20 cellular contexts compared by ENCODE assay signal in the genomic region with DNA sequence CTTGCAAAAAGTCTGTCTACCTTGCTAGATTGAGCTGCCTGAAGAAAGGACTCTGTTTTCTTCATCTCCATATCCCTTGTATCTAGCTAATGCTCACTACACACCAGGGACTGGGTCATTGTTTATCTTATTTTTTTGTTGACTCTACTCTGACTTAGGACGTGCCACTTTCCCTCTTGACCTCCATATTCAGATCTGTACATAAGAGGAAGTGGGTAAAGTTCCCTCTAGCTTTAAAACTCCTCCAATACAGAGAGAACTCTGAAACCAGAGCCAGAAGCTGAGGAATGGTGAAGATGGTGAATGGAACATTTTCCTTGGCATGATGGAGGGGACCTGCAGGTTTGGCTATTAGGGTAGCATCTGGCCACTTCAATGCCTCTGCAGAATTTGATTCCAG.
"Had no signal": no experiment of that assay in that cellular context is flagged by ENCODE, and none has a peak within 500 bp of the region (broad histone marks: within the 10 kb centered on the region; RNA-seq: fewer than 3 reads in every experiment).

No MANE protein-coding gene starts in this region.

- H3K27ac ChIP-seq: SJSA1, SK-N-MC had no signal

- H3K4me3 ChIP-seq: MG63, SJSA1, SK-N-MC had no signal

- ATAC-seq: Panc1, PC-3, Right ventricle myocardium inferior had no signal

- DNase-seq: KBM-7, MG63, NCI-H1092 treated with DMSO at 0.1 percent for 48 hours, NCI-H1436, NCI-H187, NCI-H2029, NCI-H2081 treated with DMSO at 0.1 percent for 48 hours, NCI-H2171, NCI-H226, NCI-H446, NCI-H510A, NCI-H524 treated with DMSO at 0.1 percent for 48 hours, NCI-H69, NCI-H774, PC-3, SIG-M5 had no signal

- H3K27me3 ChIP-seq: MG63, SJSA1 had no signal

- H3K36me3 ChIP-seq: MG63, SJSA1 had no signal

- H3K9me3 ChIP-seq: MG63, SJSA1 had no signal

- H3K4me1 ChIP-seq: SJSA1 had no signal
